14 cellular contexts compared by ENCODE assay signal in the genomic region with DNA sequence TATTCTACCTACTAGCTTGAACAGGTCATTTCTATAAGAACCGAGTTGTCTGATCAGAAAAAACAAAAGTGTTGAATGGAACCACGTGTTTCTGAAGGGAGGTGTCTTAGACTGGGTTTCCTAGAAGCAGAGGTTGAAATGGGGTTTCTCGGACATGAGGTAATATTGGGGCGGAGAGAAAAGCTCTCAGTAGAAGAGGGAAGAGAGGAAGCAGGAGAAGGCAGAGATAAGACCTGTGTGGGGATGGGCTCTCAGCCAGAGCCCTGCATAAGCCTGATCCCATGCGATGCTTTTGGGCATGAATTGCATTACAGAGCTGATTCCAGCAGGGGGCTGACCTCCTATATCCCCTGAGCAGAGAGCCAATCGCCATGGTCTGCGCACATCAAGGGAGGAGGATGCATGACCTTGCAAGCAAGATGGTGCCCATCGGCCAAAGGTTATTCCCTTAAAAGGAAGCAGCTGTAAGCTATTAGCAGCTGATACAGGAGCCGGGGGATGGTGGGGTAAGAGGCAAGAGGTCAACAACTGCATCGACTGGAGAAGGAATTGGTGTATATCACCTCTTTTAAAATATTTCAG. TPM values are rescaled to one million over a fixed set of nuclear protein-coding genes. Genes with fewer than 3 reads are reported as not detected.
A peak's percentile ranks its signal among the peaks of the same experiment; 100 is the strongest.
DNase-seq lines count a peak whose midpoint lies in the region; ATAC-seq and TF ChIP-seq lines count a peak whose summit lies in the region.
"Had no signal": no experiment of that assay in that cellular context is flagged by ENCODE, and none has a peak within 500 bp of the region (broad histone marks: within the 10 kb centered on the region; RNA-seq: fewer than 3 reads in every experiment).

No MANE protein-coding gene starts in this region.

- peak; percentile 37 for ATAC-seq in activated CD8-positive, alpha-beta T cell treated with anti-CD3 and anti-CD28 coated beads for 36 hours
- ATAC-seq in activated CD8-positive, alpha-beta T cell treated with anti-CD3 and anti-CD28 coated beads, Interleukin-2, amount 10 ng/mL, durations not matched to agents 7 days and 5 days = no peak
- no peak for ATAC-seq in GM19023 (IDR thresholded peaks at IDR 0.05; ENCODE audit: unreplicated experiment)
- ATAC-seq: gastrocnemius medialis had no signal

- no peak overlapping the region for H3K4me3 Mint-ChIP-seq in activated CD8-positive, alpha-beta T cell treated with anti-CD3 and anti-CD28 coated beads for 36 hours
- H3K4me3 Mint-ChIP-seq in activated CD8-positive, alpha-beta T cell treated with anti-CD3 and anti-CD28 coated beads, Interleukin-2, amount 10 ng/mL, durations not matched to agents 7 days and 5 days = no peak overlapping the region
- H3K4me3 Mint-ChIP-seq in type B pancreatic cell = no peak overlapping the region
- H3K4me3 Mint-ChIP-seq: activated CD4-positive, alpha-beta memory T cell treated with anti-CD3 and anti-CD28 coated beads, Interleukin-2, amount 10 ng/mL, durations not matched to agents 7 days and 5 days; activated naive CD8-positive, alpha-beta T cell treated with anti-CD3 and anti-CD28 coated beads, Interleukin-2, amount 10 ng/mL, durations not matched to agents 7 days and 5 days; dendritic cell treated with granulocyte-macrophage colony-stimulating factor and Interleukin-4, amounts not matched to agents 40 ng/mL and 50 ng/mL, for 4 days; memory B cell had no signal

- no peak overlapping the region for H3K4me3 ChIP-seq in choroid plexus epithelial cell (ENCODE audit: low read depth, low read length)
- H3K4me3 ChIP-seq: gastrocnemius medialis had no signal

- DNase-seq in activated CD8-positive, alpha-beta T cell treated with anti-CD3 and anti-CD28 coated beads for 36 hours = no peak
- DNase-seq in activated CD8-positive, alpha-beta T cell treated with anti-CD3 and anti-CD28 coated beads, Interleukin-2, amount 10 ng/mL, durations not matched to agents 7 days and 5 days = no peak
- peak; percentile 17 for DNase-seq in NAMALWA (ENCODE audit: low spot score)
- DNase-seq in choroid plexus epithelial cell (ENCODE audit: low read depth) = peak; percentile 1
- DNase-seq in type B pancreatic cell (ENCODE audit: extremely low spot score, unreplicated experiment) = no peak
- DNase-seq in NCI-H2081 (lab: John Stamatoyannopoulos, UW) = no peak
- no peak for DNase-seq in activated CD4-positive, CD25-positive, alpha-beta regulatory T cell treated with anti-CD3 and anti-CD28 coated beads, Interleukin-2, amount 50 U/mL, for 72 hours
- DNase-seq: activated CD4-positive, alpha-beta memory T cell treated with anti-CD3 and anti-CD28 coated beads, Interleukin-2, amount 10 ng/mL, durations not matched to agents 7 days and 5 days; activated naive CD8-positive, alpha-beta T cell treated with anti-CD3 and anti-CD28 coated beads, Interleukin-2, amount 10 ng/mL, durations not matched to agents 7 days and 5 days; gastrocnemius medialis; MM.1S had no signal

- H3K36me3 Mint-ChIP-seq in activated CD8-positive, alpha-beta T cell treated with anti-CD3 and anti-CD28 coated beads for 36 hours (ENCODE audit: low read depth) = no peaks in the 10 kb centered on the region
- no peaks in the 10 kb centered on the region for H3K36me3 Mint-ChIP-seq in activated CD8-positive, alpha-beta T cell treated with anti-CD3 and anti-CD28 coated beads, Interleukin-2, amount 10 ng/mL, durations not matched to agents 7 days and 5 days (ENCODE audit: low read depth)
- H3K36me3 Mint-ChIP-seq in type B pancreatic cell = peaks cover 5% of the 10 kb centered on the region
- H3K36me3 Mint-ChIP-seq: activated naive CD8-positive, alpha-beta T cell treated with anti-CD3 and anti-CD28 coated beads, Interleukin-2, amount 10 ng/mL, durations not matched to agents 7 days and 5 days; memory B cell had no signal

- no peaks in the 10 kb centered on the region for H3K9me3 Mint-ChIP-seq in activated CD8-positive, alpha-beta T cell treated with anti-CD3 and anti-CD28 coated beads for 36 hours
- no peaks in the 10 kb centered on the region for H3K9me3 Mint-ChIP-seq in activated CD8-positive, alpha-beta T cell treated with anti-CD3 and anti-CD28 coated beads, Interleukin-2, amount 10 ng/mL, durations not matched to agents 7 days and 5 days (ENCODE audit: insufficient read depth)
- H3K9me3 Mint-ChIP-seq in type B pancreatic cell = no peaks in the 10 kb centered on the region
- H3K9me3 Mint-ChIP-seq: activated CD4-positive, alpha-beta memory T cell treated with anti-CD3 and anti-CD28 coated beads, Interleukin-2, amount 10 ng/mL, durations not matched to agents 7 days and 5 days; activated naive CD8-positive, alpha-beta T cell treated with anti-CD3 and anti-CD28 coated beads, Interleukin-2, amount 10 ng/mL, durations not matched to agents 7 days and 5 days; dendritic cell treated with granulocyte-macrophage colony-stimulating factor and Interleukin-4, amounts not matched to agents 40 ng/mL and 50 ng/mL, for 4 days; memory B cell had no signal

- TF ChIP-seq CTCF in activated CD8-positive, alpha-beta T cell treated with anti-CD3 and anti-CD28 coated beads for 36 hours (IDR thresholded peaks at IDR 0.05) = no peak
- TF ChIP-seq CTCF in choroid plexus epithelial cell (conservative IDR thresholded peaks at IDR 0.05; ENCODE audit: low read depth, low read length) = peak; percentile 16
- TF ChIP-seq CTCF in type B pancreatic cell (conservative IDR thresholded peaks at IDR 0.05) = peak; percentile 65

- POLR2A ChIA-PET in activated CD8-positive, alpha-beta T cell treated with anti-CD3 and anti-CD28 coated beads for 36 hours (lab: Charles Lee) = no interaction called here
- POLR2A ChIA-PET in activated CD8-positive, alpha-beta T cell treated with anti-CD3 and anti-CD28 coated beads, Interleukin-2, amount 10 ng/mL, durations not matched to agents 7 days and 5 days (lab: Charles Lee) = no interaction called here

- H3K27me3 Mint-ChIP-seq in activated CD8-positive, alpha-beta T cell treated with anti-CD3 and anti-CD28 coated beads for 36 hours = peaks cover 14% of the 10 kb centered on the region
- H3K27me3 Mint-ChIP-seq in activated CD8-positive, alpha-beta T cell treated with anti-CD3 and anti-CD28 coated beads, Interleukin-2, amount 10 ng/mL, durations not matched to agents 7 days and 5 days (ENCODE audit: low read depth) = peaks cover 17% of the 10 kb centered on the region
- H3K27me3 Mint-ChIP-seq in type B pancreatic cell = peaks cover 62% of the 10 kb centered on the region

- intact Hi-C loops in activated CD8-positive, alpha-beta T cell treated with anti-CD3 and anti-CD28 coated beads for 36 hours (cut with micrococcal nuclease) = no loop called here

- H3K4me1 Mint-ChIP-seq in activated CD8-positive, alpha-beta T cell treated with anti-CD3 and anti-CD28 coated beads for 36 hours (ENCODE audit: low read depth) = no peaks in the 10 kb centered on the region
- no peaks in the 10 kb centered on the region for H3K4me1 Mint-ChIP-seq in activated CD8-positive, alpha-beta T cell treated with anti-CD3 and anti-CD28 coated beads, Interleukin-2, amount 10 ng/mL, durations not matched to agents 7 days and 5 days (ENCODE audit: low read depth)
- peaks cover 31% of the 10 kb centered on the region for H3K4me1 Mint-ChIP-seq in type B pancreatic cell (ENCODE audit: unreplicated experiment)
- H3K4me1 Mint-ChIP-seq: activated CD4-positive, alpha-beta memory T cell treated with anti-CD3 and anti-CD28 coated beads, Interleukin-2, amount 10 ng/mL, durations not matched to agents 7 days and 5 days; memory B cell had no signal

- H3K27ac Mint-ChIP-seq in activated CD8-positive, alpha-beta T cell treated with anti-CD3 and anti-CD28 coated beads for 36 hours = no peak overlapping the region
- H3K27ac Mint-ChIP-seq in activated CD8-positive, alpha-beta T cell treated with anti-CD3 and anti-CD28 coated beads, Interleukin-2, amount 10 ng/mL, durations not matched to agents 7 days and 5 days = no peak overlapping the region
- H3K27ac Mint-ChIP-seq in type B pancreatic cell = no peak overlapping the region
- H3K27ac Mint-ChIP-seq: activated CD4-positive, alpha-beta memory T cell treated with anti-CD3 and anti-CD28 coated beads, Interleukin-2, amount 10 ng/mL, durations not matched to agents 7 days and 5 days; activated naive CD8-positive, alpha-beta T cell treated with anti-CD3 and anti-CD28 coated beads, Interleukin-2, amount 10 ng/mL, durations not matched to agents 7 days and 5 days; dendritic cell treated with granulocyte-macrophage colony-stimulating factor and Interleukin-4, amounts not matched to agents 40 ng/mL and 50 ng/mL, for 4 days; memory B cell had no signal

- CTCF ChIA-PET in activated CD8-positive, alpha-beta T cell treated with anti-CD3 and anti-CD28 coated beads for 36 hours (lab: Charles Lee) = interaction anchor here (0.6 to 1.9 kb wide), 3 partner anchors 15 to 31 kb away, joined by 3 to 5 read pairs (median 3); no protein-coding TSS in a partner anchor
- CTCF ChIA-PET in activated CD8-positive, alpha-beta T cell treated with anti-CD3 and anti-CD28 coated beads, Interleukin-2, amount 10 ng/mL, durations not matched to agents 7 days and 5 days (lab: Charles Lee) = interaction anchor here (0.7 kb wide), 1 partner anchor 14 kb away, joined by 3 read pairs; no protein-coding TSS in a partner anchor

RNA-seq across cellular contexts. Expression of a gene that starts 7.7 kb away (rescaled TPM):
- under 1 TPM in 1 of 2 experiments, not detected in 1; 0.04 TPM for total RNA-seq in activated CD8-positive, alpha-beta T cell treated with anti-CD3 and anti-CD28 coated beads for 36 hours
- under 1 TPM in 1 of 2 experiments, not detected in 1; 0.03 TPM for total RNA-seq in activated CD8-positive, alpha-beta T cell treated with anti-CD3 and anti-CD28 coated beads, Interleukin-2, amount 10 ng/mL, durations not matched to agents 7 days and 5 days
- total RNA-seq in type B pancreatic cell (ENCODE audit: low replicate concordance) = 14.3 and 19.9 TPM in 2 replicates
- total RNA-seq: activated CD4-positive, alpha-beta memory T cell treated with anti-CD3 and anti-CD28 coated beads, Interleukin-2, amount 10 ng/mL, durations not matched to agents 7 days and 5 days had no signal

Comparison
In these comparisons a context has a peak if more than half of its experiments do, and no peak if none do; other contexts are left out.
1. DNase-seq: peak in NAMALWA (single experiment) and choroid plexus epithelial cell (single experiment); none in activated CD8-positive, alpha-beta T cell treated with anti-CD3 and anti-CD28 coated beads for 36 hours (single experiment), activated CD8-positive, alpha-beta T cell treated with anti-CD3 and anti-CD28 coated beads, Interleukin-2, amount 10 ng/mL, durations not matched to agents 7 days and 5 days (single experiment), type B pancreatic cell (single experiment), NCI-H2081 (0 of 2) and activated CD4-positive, CD25-positive, alpha-beta regulatory T cell treated with anti-CD3 and anti-CD28 coated beads, Interleukin-2, amount 50 U/mL, for 72 hours (single experiment).
2. RNA of a gene that starts 7.7 kb away (total RNA-seq): 14.3 to 19.9 TPM in type B pancreatic cell; 0.04 TPM in activated CD8-positive, alpha-beta T cell treated with anti-CD3 and anti-CD28 coated beads for 36 hours and 0.03 TPM in activated CD8-positive, alpha-beta T cell treated with anti-CD3 and anti-CD28 coated beads, Interleukin-2, amount 10 ng/mL, durations not matched to agents 7 days and 5 days; every median in the first group is over 10 times any median in the second.